Comparison of ENCODE assay signal across 8 cellular contexts in the genomic region with DNA sequence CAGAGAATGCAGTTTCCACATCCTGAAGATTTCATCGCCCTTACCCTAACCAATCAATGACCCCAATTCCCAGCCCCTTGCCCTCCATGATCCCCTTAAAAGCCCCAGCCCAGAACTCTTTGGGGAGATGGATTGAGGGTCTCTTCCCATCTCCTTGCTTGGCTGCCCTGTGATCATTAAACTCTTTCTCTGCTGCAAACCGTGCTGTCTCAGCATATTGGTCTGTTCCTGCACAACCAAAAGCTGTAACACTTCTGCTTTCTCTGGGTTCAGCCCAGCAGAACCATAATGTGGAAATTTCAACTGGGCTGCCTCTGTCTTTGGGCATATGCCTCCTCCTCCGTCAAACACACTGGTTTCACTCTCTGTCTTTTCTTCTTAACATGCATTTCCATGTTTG.
"Had no signal": no experiment of that assay in that cellular context is flagged by ENCODE, and none has a peak within 500 bp of the region (broad histone marks: within the 10 kb centered on the region; RNA-seq: fewer than 3 reads in every experiment).

No MANE protein-coding gene starts in this region.

- H3K4me2 ChIP-seq: KMS-11 had no signal

- H3K9ac ChIP-seq: KMS-11 had no signal

- ATAC-seq: HepG2 had no signal

- FAIRE-seq: HepG2, HTR-8/SVneo had no signal

- H3K27ac ChIP-seq: HL-60, KMS-11 had no signal

- DNase-seq: IMR-90, Karpas-422, KBM-7, KG1 had no signal
